In genomic region chr11:9003573-9004309, GRCh38 we compare ENCODE assay signal across 8 cellular contexts. TPM values are rescaled to one million over a fixed set of nuclear protein-coding genes. Genes with fewer than 3 reads are reported as not detected.
A peak's percentile ranks its signal among the peaks of the same experiment; 100 is the strongest.
DNase-seq lines count a peak whose midpoint lies in the region; ATAC-seq, FAIRE-seq and TF ChIP-seq lines count a peak whose summit lies in the region.

Gene NRIP3, minus strand, starts transcription at chr11:9004001. Its CDS starts 66 bp downstream, at chr11:9003935.

- peak; percentile 64 to 67 for DNase-seq in NCI-H2081 (lab: John Stamatoyannopoulos, UW)
- no peak for DNase-seq in NCI-H2081 treated with DMSO at 0.1 percent for 48 hours (lab: John Stamatoyannopoulos, UW)
- DNase-seq in NCI-H128 (lab: John Stamatoyannopoulos, UW; ENCODE audit: unreplicated experiment), result peak; percentile 60
- peak; percentile 72 for DNase-seq in activated CD4-positive, alpha-beta T cell treated with anti-CD3 and anti-CD28 coated beads for 1 hour
- DNase-seq in central memory CD4-positive, alpha-beta T cell, result peak; percentile 81
- peak; percentile 89 for DNase-seq in kidney
- DNase-seq in stimulated activated CD4-positive, alpha-beta T cell treated with anti-CD3 and anti-CD28 coated beads, Interleukin-12 subunit alpha, Interleukin-12 subunit beta, amount 100 ng/mL, for 24 hours (ENCODE audit: low read depth in 2 of 2), result peak; percentile 24 to 61

- ATAC-seq in HG02870 (IDR thresholded peaks at IDR 0.05; ENCODE audit: unreplicated experiment), result no peak

- H3K4me1 ChIP-seq in kidney (ENCODE audit: control insufficient read depth in 1 of 2, insufficient read depth in 1 of 2, low read depth in 1 of 2, low read length in 2 of 2), result peaks cover 6 to 8% of the 10 kb centered on the region in 2 donors

- intact Hi-C loops in kidney (cut with DNase I), result no loop called here

- no peak within 1 kb of the TSS for H3K27ac ChIP-seq in kidney (ENCODE audit: low read depth in 2 of 2, low read length in 2 of 2)

- no peaks in the 10 kb centered on the region for H3K36me3 ChIP-seq in kidney (ENCODE audit: control insufficient read depth in 1 of 2, insufficient read depth in 2 of 2, low read length in 2 of 2)

- FAIRE-seq in kidney (lab: Jason Lieb, UNC), result no peak

- H3K9me3 ChIP-seq in kidney (ENCODE audit: control insufficient read depth in 1 of 2, low read length in 2 of 2), result no peaks in the 10 kb centered on the region

- peak within 1 kb of the TSS; percentile 12 to 32 for H3K4me3 ChIP-seq in kidney (ENCODE audit: low read length in 2 of 2)

- no peak for TF ChIP-seq CTCF in kidney (IDR thresholded peaks at IDR 0.05; ENCODE audit: borderline replicate concordance, extremely low read depth, insufficient read depth)

- no peak within 1 kb of the TSS for H3K9ac ChIP-seq in kidney (ENCODE audit: low read length in 2 of 2)

RNA-seq across cellular contexts. Expression of gene NRIP3, which starts in this region (rescaled TPM):
- 1.6 TPM for total RNA-seq in kidney
- polyA plus RNA-seq in kidney (ENCODE audit: insufficient read depth, low read depth, low replicate concordance), result 1.1 TPM
